In the genomic region with DNA sequence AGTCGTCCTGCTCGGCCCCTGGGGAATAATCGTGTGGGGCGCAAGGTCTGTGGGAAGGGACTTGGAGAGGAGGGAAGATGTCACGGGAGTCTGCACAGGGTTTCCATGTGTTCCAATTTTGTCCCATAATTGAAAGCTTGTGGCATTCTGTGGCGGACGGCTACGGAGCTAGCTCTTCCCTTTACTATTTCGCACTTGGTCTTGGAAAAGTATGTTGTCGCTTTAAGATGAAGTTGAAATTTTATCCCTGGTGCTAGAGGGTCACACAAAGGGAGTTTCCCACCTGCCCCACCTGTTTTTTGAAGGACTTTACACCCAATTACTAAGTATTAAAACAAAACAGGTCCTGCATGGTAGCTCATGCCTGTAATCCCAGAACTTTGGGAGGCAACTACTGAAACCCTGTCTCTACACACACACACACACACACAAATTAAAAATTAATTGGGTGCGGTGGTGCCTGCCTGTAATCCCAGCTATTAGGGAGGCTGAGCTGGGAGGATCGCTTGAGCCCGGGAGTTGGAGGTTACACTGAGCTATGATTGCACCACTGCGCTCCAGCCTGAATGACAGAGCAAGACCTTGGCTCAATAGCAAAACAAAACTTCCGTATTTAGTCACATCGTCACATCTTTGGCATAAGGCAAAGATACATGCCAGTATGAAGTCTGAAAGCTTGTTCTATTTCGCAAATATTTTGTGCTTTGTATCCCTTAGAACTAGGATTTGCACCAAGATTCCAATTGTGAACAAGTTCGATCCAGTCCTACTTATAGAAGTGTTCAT, we compare ENCODE assay signal across 8 cellular contexts. TPM values are rescaled to one million over a fixed set of nuclear protein-coding genes. Genes with fewer than 3 reads are reported as not detected.
A peak's percentile ranks its signal among the peaks of the same experiment; 100 is the strongest.
DNase-seq lines count a peak whose midpoint lies in the region; ATAC-seq, FAIRE-seq and TF ChIP-seq lines count a peak whose summit lies in the region.

No MANE protein-coding gene starts in this region.

- peaks cover 42% of the 10 kb centered on the region for H3K4me1 Mint-ChIP-seq in activated T-cell treated with anti-CD3 and anti-CD28 coated beads, Interleukin-2, amount 50 U/mL, for 72 hours (ENCODE audit: low read depth)
- peaks cover 22 to 48% (median 44%) of the 10 kb centered on the region in 3 donors for H3K4me1 Mint-ChIP-seq in naive B cell

- no peak for ATAC-seq in activated T-cell treated with anti-CD3 and anti-CD28 coated beads, Interleukin-2, amount 50 U/mL, for 72 hours (replicated peaks in 1 of 2)
- ATAC-seq in naive B cell (ENCODE audit: low read depth in 2 of 2) (no peak), HG03442 (IDR thresholded peaks at IDR 0.05; ENCODE audit: unreplicated experiment) (no peak)

- DNase-seq in activated T-cell treated with anti-CD3 and anti-CD28 coated beads, Interleukin-2, amount 50 U/mL, for 72 hours = no peak
- no peak for DNase-seq in activated T-cell treated with anti-CD3 and anti-CD28 coated beads, Interleukin-2, amount 50 U/mL, for 1 hour
- peak; percentile 68 for DNase-seq in SW480 (ENCODE audit: low spot score)
- peak; percentile 44 to 60 for DNase-seq in erythroblast (lab: John Stamatoyannopoulos, UW)
- DNase-seq in naive B cell = no peak
- DNase-seq in GM12892 (ENCODE audit: insufficient read length) = no peak
- no peak for DNase-seq in A172 (ENCODE audit: low spot score)

- H3K4me3 Mint-ChIP-seq in activated T-cell treated with anti-CD3 and anti-CD28 coated beads, Interleukin-2, amount 50 U/mL, for 72 hours = peak overlapping the region; percentile 89 to 93
- peak overlapping the region; percentile 89 to 100 (median 98) for H3K4me3 Mint-ChIP-seq in naive B cell

- TF ChIP-seq POLR2A in erythroblast (IDR thresholded peaks at IDR 0.05; ENCODE audit: low read length) = no peak
- TF ChIP-seq POLR2A in GM12892 (IDR thresholded peaks at IDR 0.05; ENCODE audit: low read depth, low read length) = no peak

- peak overlapping the region; percentile 97 for H3K27ac Mint-ChIP-seq in activated T-cell treated with anti-CD3 and anti-CD28 coated beads, Interleukin-2, amount 50 U/mL, for 72 hours
- H3K27ac Mint-ChIP-seq in naive B cell = peak overlapping the region; percentile 49 to 100 (median 99)

- FAIRE-seq in GM12892 (lab: Jason Lieb, UNC) = no peak

- H3K27me3 Mint-ChIP-seq in activated T-cell treated with anti-CD3 and anti-CD28 coated beads, Interleukin-2, amount 50 U/mL, for 72 hours (ENCODE audit: low read depth) = no peaks in the 10 kb centered on the region
- no peaks in the 10 kb centered on the region for H3K27me3 Mint-ChIP-seq in naive B cell

- peaks cover 21 to 39% of the 10 kb centered on the region in 2 donors for H3K36me3 Mint-ChIP-seq in activated T-cell treated with anti-CD3 and anti-CD28 coated beads, Interleukin-2, amount 50 U/mL, for 72 hours (ENCODE audit: insufficient read depth in 2 of 2)
- peaks cover 9 to 12% of the 10 kb centered on the region in 2 donors for H3K36me3 Mint-ChIP-seq in naive B cell

- H3K9me3 Mint-ChIP-seq in activated T-cell treated with anti-CD3 and anti-CD28 coated beads, Interleukin-2, amount 50 U/mL, for 72 hours = no peaks in the 10 kb centered on the region
- H3K9me3 Mint-ChIP-seq in naive B cell = no peaks in the 10 kb centered on the region

RNA-seq across cellular contexts. Expression of gene TPT1, which starts 1.0 kb away (rescaled TPM):
- total RNA-seq in activated T-cell treated with anti-CD3 and anti-CD28 coated beads, Interleukin-2, amount 50 U/mL, for 72 hours = 1,000 to 10,000 TPM; 3,358 to 3,644 TPM
- polyA plus RNA-seq in naive B cell (ENCODE audit: low read depth in 6 of 6) = 1,000 to 10,000 TPM; 1,189 to 2,468 (median 2,211) TPM
- 7,184 TPM for polyA plus RNA-seq in GM12892 (2012; ENCODE audit: missing spikeins)
- 1,498 and 1,612 TPM in 2 replicates for total RNA-seq in A172 (2014; rRNA removed; shearing (Covaris generic))

Comparison
In these comparisons a context has a peak if more than half of its experiments do, and no peak if none do; other contexts are left out.
1. DNase-seq: peak in SW480 (single experiment) and erythroblast (2 of 2); none in activated T-cell treated with anti-CD3 and anti-CD28 coated beads, Interleukin-2, amount 50 U/mL, for 72 hours (0 of 2), activated T-cell treated with anti-CD3 and anti-CD28 coated beads, Interleukin-2, amount 50 U/mL, for 1 hour (single experiment), naive B cell (single experiment), GM12892 (single experiment) and A172 (single experiment).